19 cellular contexts compared by ENCODE assay signal in the genomic region with DNA sequence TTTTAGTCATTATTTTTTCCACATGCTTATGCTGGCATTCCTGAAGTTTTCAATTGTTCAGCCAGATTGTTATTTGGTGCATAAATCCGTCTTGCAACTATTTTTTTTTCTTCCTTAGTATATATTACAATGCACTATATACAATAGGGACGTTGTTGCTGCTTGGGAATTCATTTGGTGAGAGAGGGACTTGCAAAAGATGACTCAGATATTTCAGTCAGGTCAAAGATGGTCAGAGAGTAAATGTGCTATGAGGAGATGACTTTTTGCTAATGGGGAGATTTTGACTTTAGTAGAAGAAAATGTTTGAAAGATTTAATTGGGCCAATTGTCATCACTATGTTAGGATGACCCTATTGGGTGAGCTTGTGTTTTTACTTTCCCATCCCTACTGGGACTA.
DNase-seq lines count a peak whose midpoint lies in the region; ATAC-seq, FAIRE-seq and TF ChIP-seq lines count a peak whose summit lies in the region.
"Had no signal": no experiment of that assay in that cellular context is flagged by ENCODE, and none has a peak within 500 bp of the region (broad histone marks: within the 10 kb centered on the region; RNA-seq: fewer than 3 reads in every experiment).

No MANE protein-coding gene starts in this region.

- DNase-seq in COLO829 (ENCODE audit: low spot score) (peak; percentile 91), SK-MEL-5 (ENCODE audit: low read depth, low spot score) (peak; percentile 19), mesenchymal stem cell (peak; percentile 24), pancreas (no peak), NCI-H2081 treated with DMSO at 0.1 percent for 48 hours (lab: John Stamatoyannopoulos, UW) (no peak)
- no peak for DNase-seq in activated naive CD4-positive, alpha-beta T cell treated with Interleukin-2 at 50 U/mL for 16 hours
- DNase-seq: 8988T; C1 segment of cervical spinal cord; Caco-2; CD4-positive, CD25-positive, alpha-beta regulatory T cell; CD8-positive, alpha-beta memory T cell; GDM1; GM23248 had no signal

- no peak for TF ChIP-seq CTCF in pancreas (IDR thresholded peaks at IDR 0.05)

- H3K27me3 ChIP-seq in mesenchymal stem cell (ENCODE audit: control insufficient read depth in 1 of 2, insufficient read depth in 1 of 2, low read length in 2 of 2) (no peaks in the 10 kb centered on the region), pancreas (no peaks in the 10 kb centered on the region)

- H2BK5ac ChIP-seq in mesenchymal stem cell (ENCODE audit: low read depth, low read length, poor library complexity, severe bottlenecking), result no peak overlapping the region

- intact Hi-C loops in pancreas (cut with DNase I), result loop anchor here in 1 of 3 donors (10.0 kb wide), 1 partner anchor 61 kb away; no protein-coding TSS in a partner anchor

- ATAC-seq in pancreas (no peak), GM21381 (IDR thresholded peaks at IDR 0.05; ENCODE audit: unreplicated experiment) (no peak), GM21737 (IDR thresholded peaks at IDR 0.05; ENCODE audit: unreplicated experiment) (no peak)

- H2AK5ac ChIP-seq in mesenchymal stem cell (ENCODE audit: low read length, severe bottlenecking), result no peak overlapping the region

- H3K79me1 ChIP-seq in mesenchymal stem cell (replicated peaks; ENCODE audit: low read length, poor library complexity, severe bottlenecking), result no peaks in the 10 kb centered on the region

- H3K36me3 ChIP-seq in mesenchymal stem cell (ENCODE audit: control insufficient read depth in 1 of 2, insufficient read depth in 2 of 2, low read depth in 1 of 2, low read length in 2 of 2) (no peaks in the 10 kb centered on the region), pancreas (no peaks in the 10 kb centered on the region)
- H3K36me3 ChIP-seq: HAP-1 had no signal

- no peak overlapping the region for H3K18ac ChIP-seq in mesenchymal stem cell (ENCODE audit: low read depth in 1 of 2, low read length in 2 of 2)

- H2BK15ac ChIP-seq in mesenchymal stem cell (ENCODE audit: low read depth, poor library complexity, severe bottlenecking), result no peak overlapping the region

- H3K14ac ChIP-seq in mesenchymal stem cell (ENCODE audit: low read length in 2 of 2), result no peak overlapping the region

- H3K9ac ChIP-seq in mesenchymal stem cell (ENCODE audit: low read length), result no peak overlapping the region
- H3K9ac ChIP-seq: GM23248 had no signal

- no peaks in the 10 kb centered on the region for H3K4me1 ChIP-seq in mesenchymal stem cell (ENCODE audit: control insufficient read depth, insufficient read depth, low read depth, low read length)
- no peaks in the 10 kb centered on the region for H3K4me1 ChIP-seq in pancreas
- H3K4me1 ChIP-seq: Caco-2, HAP-1 had no signal

- peaks cover 3% of the 10 kb centered on the region for H3K9me3 ChIP-seq in mesenchymal stem cell (ENCODE audit: control insufficient read depth, low read length)
- no peaks in the 10 kb centered on the region for H3K9me3 ChIP-seq in pancreas
- H3K9me3 ChIP-seq: Caco-2, HAP-1 had no signal

- H2BK12ac ChIP-seq in mesenchymal stem cell (ENCODE audit: low read length in 2 of 2), result no peak overlapping the region

- H3K4me3 ChIP-seq in mesenchymal stem cell (ENCODE audit: insufficient read depth in 1 of 2, low read depth in 1 of 2, low read length in 2 of 2) (no peak overlapping the region), pancreas (no peak overlapping the region)
- H3K4me3 ChIP-seq: GM23248, HAP-1 had no signal

- FAIRE-seq in pancreas (lab: Jason Lieb, UNC), result peak; percentile 5
- FAIRE-seq: D721Med, GM12892, GM18507 had no signal

- in situ Hi-C loops in SK-MEL-5 (cut with HindIII; ENCODE audit: low pct_unique_long_range_greater_than_20kb, low sequenced_read_pairs), result no loop called here

- no peak overlapping the region for H4K91ac ChIP-seq in mesenchymal stem cell (ENCODE audit: low read length)

- no peak overlapping the region for H2AFZ ChIP-seq in mesenchymal stem cell (ENCODE audit: low read depth, low read length)
- H2AFZ ChIP-seq: GM23248 had no signal

- H3K27ac ChIP-seq in mesenchymal stem cell (ENCODE audit: low read length, poor library complexity, severe bottlenecking), result no peak overlapping the region
- H3K27ac ChIP-seq in pancreas, result no peak overlapping the region
- H3K27ac ChIP-seq: GM23248 had no signal

- no peak overlapping the region for H3K4ac ChIP-seq in mesenchymal stem cell (ENCODE audit: low read depth in 1 of 2, low read length in 2 of 2)

- 42% methylated on average over 1 of the region's 2 CpGs for WGBS in mesenchymal stem cell
- WGBS in pancreas, 2 donors, result 28 to 44% methylated on average over 2 of the region's 2 CpGs

- H2BK120ac ChIP-seq in mesenchymal stem cell (ENCODE audit: low read depth, low read length), result no peak overlapping the region

- H4K8ac ChIP-seq in mesenchymal stem cell (ENCODE audit: low read length), result no peak overlapping the region

- no peak overlapping the region for H3K23ac ChIP-seq in mesenchymal stem cell (ENCODE audit: low read length in 2 of 2)

- H3K4me2 ChIP-seq in mesenchymal stem cell (ENCODE audit: low read length, poor library complexity, severe bottlenecking), result no peak overlapping the region

Comparison
In these comparisons a context has a peak if more than half of its experiments do, and no peak if none do; other contexts are left out.
1. DNase-seq: peak in COLO829 (single experiment), SK-MEL-5 (single experiment) and mesenchymal stem cell (single experiment); none in pancreas (0 of 6), NCI-H2081 treated with DMSO at 0.1 percent for 48 hours (single experiment) and activated naive CD4-positive, alpha-beta T cell treated with Interleukin-2 at 50 U/mL for 16 hours (single experiment).